Comparison of ENCODE assay signal across 8 cellular contexts in the genomic region with DNA sequence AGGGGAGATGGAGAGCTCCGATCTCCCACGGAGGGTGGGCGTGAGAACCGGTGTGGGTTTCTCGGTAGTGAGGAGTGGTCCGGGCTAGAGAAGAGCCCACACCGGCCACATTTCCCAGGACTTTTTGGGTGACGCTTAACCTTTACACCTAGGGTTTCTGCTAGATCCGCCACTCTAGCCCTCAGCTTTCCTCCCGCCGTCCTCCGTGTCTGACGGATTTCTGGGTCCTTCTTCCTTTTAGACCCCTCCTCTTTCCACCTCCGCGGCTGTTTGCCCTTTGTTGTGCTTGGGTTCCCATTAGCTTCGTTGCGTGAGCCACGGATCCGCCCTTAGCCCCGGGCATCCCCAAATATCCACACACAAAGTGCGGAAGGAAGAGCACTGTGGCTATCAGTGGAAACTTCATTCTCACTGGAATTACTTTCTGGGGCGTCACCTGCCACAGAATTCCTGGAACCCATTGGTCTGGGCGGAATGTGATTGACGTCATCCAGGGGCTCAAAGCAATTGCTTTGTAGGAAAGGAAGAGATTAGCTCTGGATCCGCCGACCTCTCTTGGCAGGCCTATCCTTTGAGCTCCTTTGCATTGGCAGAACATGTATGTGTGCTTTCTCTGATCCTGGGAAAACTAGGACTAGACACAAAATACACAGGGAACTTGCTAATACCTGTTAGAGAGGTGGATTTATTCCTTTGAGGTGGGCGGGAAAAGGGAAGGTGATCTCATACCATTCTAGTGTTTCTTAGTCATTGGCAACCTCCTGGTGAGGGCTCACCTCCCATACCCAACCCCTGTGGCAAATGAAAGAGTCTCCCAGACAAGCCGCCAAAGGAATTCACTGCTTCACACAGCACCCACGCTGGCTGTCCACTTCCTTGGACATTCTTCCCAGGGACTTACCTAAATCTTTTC. TPM values are rescaled to one million over a fixed set of nuclear protein-coding genes. Genes with fewer than 3 reads are reported as not detected.
DNase-seq lines count a peak whose midpoint lies in the region; ATAC-seq and TF ChIP-seq lines count a peak whose summit lies in the region.

No MANE protein-coding gene starts in this region.

- peak; percentile 71 for DNase-seq in AG09319 (ENCODE audit: extremely low read depth, low read depth)
- peak; percentile 23 for DNase-seq in NCI-H524 treated with DMSO at 0.1 percent for 48 hours (lab: John Stamatoyannopoulos, UW)
- DNase-seq in activated naive CD8-positive, alpha-beta T cell treated with anti-CD3 and anti-CD28 coated beads for 36 hours = peak; percentile 26
- DNase-seq in heart left ventricle = peak in 4 of 5 donors; percentile 67 to 90 (median 83)
- peak; percentile 75 for DNase-seq in osteoblast (ENCODE audit: insufficient read length, low spot score, missing footprints)
- no peak for DNase-seq in retina

- intact Hi-C loops in heart left ventricle (cut with DNase I) = loop anchor here in 6 of 10 donors (1.0 to 10.0 kb wide), 6 partner anchors 17 to 619 kb away; partner anchors contain the start of genes POLDIP2 (in 4 of the 6), PHF12 (in 2 of the 6) and TMEM97 (in 2 of the 6)

- H2AFZ ChIP-seq in osteoblast (ENCODE audit: low read length) = peak overlapping the region; percentile 59

- H3K27ac Mint-ChIP-seq in activated naive CD8-positive, alpha-beta T cell treated with anti-CD3 and anti-CD28 coated beads for 36 hours = peak overlapping the region; percentile 91

- H3K36me3 Mint-ChIP-seq in activated naive CD8-positive, alpha-beta T cell treated with anti-CD3 and anti-CD28 coated beads for 36 hours = no peaks in the 10 kb centered on the region

- no peaks in the 10 kb centered on the region for H3K9me3 Mint-ChIP-seq in activated naive CD8-positive, alpha-beta T cell treated with anti-CD3 and anti-CD28 coated beads for 36 hours

- H3K9me3 ChIP-seq in heart left ventricle (no peaks in the 10 kb centered on the region), osteoblast (ENCODE audit: low read depth, low read length) (no peaks in the 10 kb centered on the region)

- ATAC-seq in GM21447 (IDR thresholded peaks at IDR 0.05; ENCODE audit: unreplicated experiment) (peak; percentile 6), heart left ventricle (peak; percentile 3 to 58 (median 36)), HG02938 (IDR thresholded peaks at IDR 0.05; ENCODE audit: unreplicated experiment) (no peak)

- peak in 1 of 2 donors; percentile 17 for TF ChIP-seq POLR2A in heart left ventricle (IDR thresholded peaks at IDR 0.05)

- no peak for TF ChIP-seq CTCF in AG09319 (IDR thresholded peaks at IDR 0.05; ENCODE audit: low read depth, low read length)
- no peak for TF ChIP-seq CTCF in heart left ventricle (IDR thresholded peaks at IDR 0.05)
- no peak for TF ChIP-seq CTCF in osteoblast (IDR thresholded peaks at IDR 0.05; ENCODE audit: extremely low read depth, low read depth, low read length)

- H3K4me1 Mint-ChIP-seq in activated naive CD8-positive, alpha-beta T cell treated with anti-CD3 and anti-CD28 coated beads for 36 hours = peaks cover 34% of the 10 kb centered on the region

- H3K4me1 ChIP-seq in heart left ventricle (peaks cover 0 to 62% (median 54%) of the 10 kb centered on the region in 12 donors), osteoblast (ENCODE audit: insufficient read depth, low read length) (peaks cover 47% of the 10 kb centered on the region)

- peaks cover 87% of the 10 kb centered on the region for H3K79me2 ChIP-seq in osteoblast (ENCODE audit: insufficient read depth, low read length)

- H3K36me3 ChIP-seq in heart left ventricle (peaks cover 0 to 36% (median 28%) of the 10 kb centered on the region in 9 donors), osteoblast (ENCODE audit: insufficient read depth, low read length) (peaks cover 26% of the 10 kb centered on the region)

- peak overlapping the region; percentile 86 for H3K4me2 ChIP-seq in osteoblast (ENCODE audit: insufficient read depth, low read length)

- H3K27ac ChIP-seq in heart left ventricle (peak overlapping the region; percentile 93 to 100 (median 98)), osteoblast (ENCODE audit: low read depth, low read length) (peak overlapping the region; percentile 96)

- H3K4me3 Mint-ChIP-seq in activated naive CD8-positive, alpha-beta T cell treated with anti-CD3 and anti-CD28 coated beads for 36 hours = peak overlapping the region; percentile 97

- H3K27me3 ChIP-seq in heart left ventricle (no peaks in the 10 kb centered on the region), osteoblast (ENCODE audit: insufficient read depth, low read length) (no peaks in the 10 kb centered on the region)

- H3K4me3 ChIP-seq in heart left ventricle (peak overlapping the region; percentile 70 to 99 (median 88)), osteoblast (ENCODE audit: insufficient read depth, low read length) (peak overlapping the region; percentile 83)

- no peaks in the 10 kb centered on the region for H3K27me3 Mint-ChIP-seq in activated naive CD8-positive, alpha-beta T cell treated with anti-CD3 and anti-CD28 coated beads for 36 hours

- 3 to 4% (median 4%) methylated on average over 28 to 29 of the region's 29 CpGs for WGBS in heart left ventricle, 4 donors

- H4K20me1 ChIP-seq in osteoblast (ENCODE audit: insufficient read depth, low read length) = peaks cover 42% of the 10 kb centered on the region

RNA-seq across cellular contexts. Expression of gene TNFAIP1, which starts 0.7 kb away (rescaled TPM):
- total RNA-seq in activated naive CD8-positive, alpha-beta T cell treated with anti-CD3 and anti-CD28 coated beads for 36 hours = 10 to 100 TPM; 22.2 to 23.2 TPM
- 10 to 100 TPM; 31.7 to 83.4 (median 50.3) TPM for total RNA-seq in heart left ventricle
- polyA plus RNA-seq in heart left ventricle = 10 to 100 TPM; 11.9 to 47.8 TPM
- total RNA-seq in osteoblast = 31.8 and 33.3 TPM in 2 replicates

RNA-seq across cellular contexts. Expression of gene IFT20, which starts 0.9 kb away (rescaled TPM):
- 10 to 100 TPM; 17.0 to 21.4 TPM for total RNA-seq in activated naive CD8-positive, alpha-beta T cell treated with anti-CD3 and anti-CD28 coated beads for 36 hours
- total RNA-seq in heart left ventricle = 10 to 100 TPM in 6 of 9 donors, 1 to 10 TPM in 3; 7.9 to 16.7 (median 11.0) TPM
- 10 to 100 TPM; 17.4 to 18.9 TPM for polyA plus RNA-seq in heart left ventricle
- 59.4 and 59.8 TPM in 2 replicates for total RNA-seq in osteoblast

RNA-seq across cellular contexts. Expression of gene TMEM97, which starts 17.2 kb away (rescaled TPM):
- 10 to 100 TPM; 58.1 to 58.2 TPM for total RNA-seq in activated naive CD8-positive, alpha-beta T cell treated with anti-CD3 and anti-CD28 coated beads for 36 hours
- total RNA-seq in heart left ventricle (1 to 10 TPM; 2.5 to 6.0 (median 3.3) TPM), osteoblast (20.6 TPM in 2 replicates)
- 1 to 10 TPM; 1.4 to 7.9 TPM for polyA plus RNA-seq in heart left ventricle

RNA-seq across cellular contexts. Expression of gene POLDIP2, which starts 21.1 kb away (rescaled TPM):
- total RNA-seq in activated naive CD8-positive, alpha-beta T cell treated with anti-CD3 and anti-CD28 coated beads for 36 hours = 100 to 1,000 TPM; 125 to 126 TPM
- total RNA-seq in heart left ventricle = 100 to 1,000 TPM; 125 to 194 (median 163) TPM
- polyA plus RNA-seq in heart left ventricle = 100 to 1,000 TPM in 1 of 2 donors, 10 to 100 TPM in 1; 97.8 to 186 TPM
- 82.9 and 84.6 TPM in 2 replicates for total RNA-seq in osteoblast

RNA-seq across cellular contexts. Expression of gene SEBOX, which starts 28.8 kb away (rescaled TPM):
- total RNA-seq in activated naive CD8-positive, alpha-beta T cell treated with anti-CD3 and anti-CD28 coated beads for 36 hours = not detected
- total RNA-seq in heart left ventricle (not detected), osteoblast (not detected in 2 replicates)
- not detected for polyA plus RNA-seq in heart left ventricle
